ENCODE assay signal across 8 cellular contexts in the genomic region with DNA sequence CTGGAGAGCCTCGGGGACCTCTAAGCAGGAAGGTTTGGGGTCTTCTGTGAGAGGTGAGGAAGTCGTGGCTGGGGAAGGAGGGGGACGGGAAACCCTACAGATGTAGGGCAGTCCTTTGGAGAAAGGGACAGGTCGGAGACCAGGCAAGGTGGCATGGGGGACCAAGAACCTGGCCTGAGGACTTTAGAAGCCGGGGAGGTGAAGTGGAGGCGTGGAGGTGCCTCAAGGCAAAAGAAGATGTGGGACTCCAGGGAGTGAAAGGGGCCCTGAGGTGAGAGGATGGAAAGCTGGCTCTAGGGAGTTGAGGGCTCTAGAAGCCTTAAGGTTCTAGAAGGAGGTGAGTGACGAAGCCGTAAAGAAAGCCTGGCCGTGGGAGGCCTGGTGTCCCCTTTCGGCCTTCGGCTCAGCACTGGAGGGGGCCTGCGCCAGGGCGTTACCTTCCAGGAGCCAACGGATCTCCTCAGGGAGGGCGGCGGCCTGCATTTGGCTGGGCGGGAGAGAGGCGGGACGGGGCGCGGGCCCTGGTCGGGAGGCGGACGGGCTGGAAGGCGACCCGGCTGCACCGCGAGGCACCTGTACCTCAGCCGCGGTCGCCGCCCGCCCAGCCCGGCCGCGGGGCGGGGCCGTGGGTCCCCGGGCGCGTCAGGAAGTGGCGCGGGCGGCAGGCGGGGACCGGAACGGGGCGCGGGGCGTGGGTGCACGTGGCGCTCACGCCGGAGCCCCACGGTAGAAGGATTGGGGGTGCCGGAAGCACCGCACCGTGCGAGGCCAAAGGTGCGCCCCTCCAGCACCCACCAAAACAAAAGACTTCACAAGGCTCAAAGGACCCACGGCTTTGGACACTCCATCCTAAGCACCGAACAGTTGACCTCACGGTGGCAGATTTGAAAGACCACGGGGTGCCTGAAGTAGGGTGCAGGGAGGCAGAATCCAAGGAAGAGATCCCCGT. TPM values are rescaled to one million over a fixed set of nuclear protein-coding genes. Genes with fewer than 3 reads are reported as not detected.
DNase-seq lines count a peak whose midpoint lies in the region; ATAC-seq and TF ChIP-seq lines count a peak whose summit lies in the region.

A gene (minus strand): TSS at position 577 of the 949 bp plus-strand sequence.

- no peaks in the 10 kb centered on the region for H3K36me3 ChIP-seq in CD4-positive, alpha-beta memory T cell (ENCODE audit: insufficient read depth, low read length)
- H3K36me3 ChIP-seq in HCT116 (ENCODE audit: control insufficient read depth in 1 of 2, insufficient read depth in 2 of 2, low read length in 2 of 2) (no peaks in the 10 kb centered on the region), sigmoid colon (no peaks in the 10 kb centered on the region)

- CTCF ChIA-PET in CD4-positive, alpha-beta memory T cell (lab: Charles Lee; ENCODE audit: partially characterized antibody): interaction anchor here (1.9 to 2.2 kb wide), 2 partner anchors 10 to 78 kb away, joined by 4 to 8 read pairs; no protein-coding TSS in a partner anchor
- CTCF ChIA-PET in HCT116 (lab: Charles Lee): no interaction called here

- intact Hi-C loops in CD4-positive, alpha-beta memory T cell (cut with micrococcal nuclease): loop anchor here (1.0 to 10.0 kb wide), 3 partner anchors 10 to 1245 kb away; a partner anchor contains a TSS
- intact Hi-C loops in HCT116 (cut with micrococcal nuclease): no loop called here
- intact Hi-C loops in sigmoid colon (cut with DNase I): no loop called here

- H3K9me3 Mint-ChIP-seq in CD4-positive, alpha-beta memory T cell: peaks cover 0 to 3% (median 0%) of the 10 kb centered on the region in 8 donors

- no TSS peak for BruUV-seq in HCT116 (replicated peaks; lab: Mats Ljungman, UMichigan)

- H2AFZ ChIP-seq in HCT116 (ENCODE audit: low read depth, low read length, poor library complexity, severe bottlenecking): no peak within 1 kb of the TSS

- H3K9me2 ChIP-seq in HCT116 (ENCODE audit: insufficient read depth): no peaks in the 10 kb centered on the region

- H3K27ac ChIP-seq in CD4-positive, alpha-beta memory T cell (ENCODE audit: low read depth, low read length): peak within 1 kb of the TSS; percentile 89
- H3K27ac ChIP-seq in HCT116 (ENCODE audit: low read depth, low read length) (no peak within 1 kb of the TSS; the same call in 1 of the 2 replicates), sigmoid colon (no peak within 1 kb of the TSS)

- 13 to 15% methylated on average over 65 of the region's 65 CpGs for WGBS in sigmoid colon, 2 donors

- peaks cover 0 to 13% of the 10 kb centered on the region in 2 donors for H3K36me3 Mint-ChIP-seq in CD4-positive, alpha-beta memory T cell

- no peak for TF ChIP-seq RAD21 in HCT116 (IDR thresholded peaks at IDR 0.05; ENCODE audit: low read depth)

- RAD21 ChIA-PET in HCT116 (lab: Charles Lee; ENCODE audit: low non-redundant PET in 1 of 2, low total read pairs in 2 of 2, uncharacterized antibody in 2 of 2, unreplicated experiment in 2 of 2): no interaction called here

- H3K9ac ChIP-seq in HCT116 (ENCODE audit: low read length): peak within 1 kb of the TSS; percentile 52

- no peaks in the 10 kb centered on the region for H3K9me3 ChIP-seq in CD4-positive, alpha-beta memory T cell (ENCODE audit: control insufficient read depth in 1 of 2, low read length in 2 of 2)
- no peaks in the 10 kb centered on the region for H3K9me3 ChIP-seq in HCT116 (ENCODE audit: control insufficient read depth in 1 of 2, insufficient read depth in 1 of 2, low read depth in 1 of 2, low read length in 2 of 2)
- no peaks in the 10 kb centered on the region for H3K9me3 ChIP-seq in sigmoid colon

- peaks cover 69% of the 10 kb centered on the region for H3K4me1 ChIP-seq in CD4-positive, alpha-beta memory T cell (ENCODE audit: insufficient read depth, low read length)
- H3K4me1 ChIP-seq in HCT116 (ENCODE audit: control insufficient read depth in 1 of 2, insufficient read depth in 2 of 2, low read length in 2 of 2): peaks cover 0 to 26% of the 10 kb centered on the region in 2 experiments; a peak in 2 of 4 replicates
- H3K4me1 ChIP-seq in sigmoid colon: peaks cover 0 to 8% (median 3%) of the 10 kb centered on the region in 4 donors

- TF ChIP-seq POLR2A in HCT116 (IDR thresholded peaks at IDR 0.05; ENCODE audit: borderline replicate concordance, extremely low read depth, insufficient read depth, insufficient read length) (no peak), sigmoid colon (IDR thresholded peaks at IDR 0.05) (no peak)

- peak within 1 kb of the TSS; percentile 95 to 99 (median 97) for H3K27ac Mint-ChIP-seq in CD4-positive, alpha-beta memory T cell

- peak within 1 kb of the TSS; percentile 68 for H3K4me2 ChIP-seq in HCT116 (ENCODE audit: low read length)

- H3K79me2 ChIP-seq in HCT116 (ENCODE audit: insufficient read depth, low read length): no peaks in the 10 kb centered on the region

- no peaks in the 10 kb centered on the region for H3K27me3 Mint-ChIP-seq in CD4-positive, alpha-beta memory T cell

- TF ChIP-seq EP300 in sigmoid colon (IDR thresholded peaks at IDR 0.05): no peak

- POLR2A ChIA-PET in CD4-positive, alpha-beta memory T cell (lab: Charles Lee; ENCODE audit: partially characterized antibody): interaction anchor here (0.8 to 5.0 kb wide), 5 partner anchors 11 to 78 kb away, joined by 3 to 93 read pairs (median 24); no protein-coding TSS in a partner anchor
- POLR2A ChIA-PET in HCT116 (lab: Charles Lee): no interaction called here

- peak within 1 kb of the TSS; percentile 90 to 97 for H3K4me3 ChIP-seq in CD4-positive, alpha-beta memory T cell (ENCODE audit: low read length in 2 of 2)
- H3K4me3 ChIP-seq in HCT116 (replicated peaks in 1 of 2; ENCODE audit: low read depth in 1 of 2, low read length in 2 of 2) (peak within 1 kb of the TSS; percentile 29 to 51), sigmoid colon (peak within 1 kb of the TSS in 3 of 4 donors; percentile 8 to 26 (median 11))

- TF ChIP-seq CTCF in HCT116 (IDR thresholded peaks at IDR 0.05 in 2 of 3, conservative IDR thresholded peaks at IDR 0.05 in 1 of 3; ENCODE audit: borderline replicate concordance in 1 of 3, insufficient read depth in 1 of 3, low read depth in 2 of 3, low read length in 2 of 3) (no peak), sigmoid colon (IDR thresholded peaks at IDR 0.05) (no peak)

- ATAC-seq in HCT116: peak; percentile 77
- peak; percentile 63 to 68 for ATAC-seq in activated CD4-positive, CD25-positive, alpha-beta regulatory T cell treated with anti-CD3 and anti-CD28 coated beads, Interleukin-2, amount 50 U/mL, for 24 hours

- DNase-seq in CD4-positive, alpha-beta memory T cell: peak; percentile 68 to 76 (median 71)
- DNase-seq in HCT116 (ENCODE audit: low read depth, low spot score) (no peak), sigmoid colon (no peak), medulla oblongata (ENCODE audit: extremely low spot score) (no peak), NCI-H1436 treated with DMSO at 0.1 percent for 48 hours (lab: John Stamatoyannopoulos, UW) (no peak), NCI-H2227 treated with DMSO at 0.1 percent for 48 hours (lab: John Stamatoyannopoulos, UW) (no peak)
- DNase-seq in effector CD4-positive, alpha-beta T cell: peak; percentile 53

- H4K20me1 ChIP-seq in HCT116 (ENCODE audit: insufficient read depth): no peaks in the 10 kb centered on the region

- H3K4me1 Mint-ChIP-seq in CD4-positive, alpha-beta memory T cell: peaks cover 62 to 97% (median 77%) of the 10 kb centered on the region in 4 donors

- peak within 1 kb of the TSS; percentile 91 to 99 (median 97) for H3K4me3 Mint-ChIP-seq in CD4-positive, alpha-beta memory T cell

- H3K27me3 ChIP-seq in CD4-positive, alpha-beta memory T cell (ENCODE audit: insufficient read depth, low read length): no peaks in the 10 kb centered on the region
- H3K27me3 ChIP-seq in HCT116 (ENCODE audit: insufficient read depth, low read length): no peaks in the 10 kb centered on the region
- peaks cover 5 to 44% (median 22%) of the 10 kb centered on the region in 3 donors for H3K27me3 ChIP-seq in sigmoid colon

TF ChIP-seq in HCT116, 20 proteins besides CTCF, POLR2A, EP300 and RAD21:
- TF ChIP-seq ZNF274 (IDR thresholded peaks at IDR 0.05; ENCODE audit: low read depth, low read length): no peak
- no peak for TF ChIP-seq ELF1 (IDR thresholded peaks at IDR 0.05; ENCODE audit: borderline replicate concordance, low read depth)
- TF ChIP-seq TCF7L2 (IDR thresholded peaks at IDR 0.05; ENCODE audit: borderline replicate concordance, extremely low read depth, insufficient read depth, insufficient read length): no peak
- no peak for TF ChIP-seq YY1 (IDR thresholded peaks at IDR 0.05; ENCODE audit: extremely low read depth, insufficient replicate concordance, low read depth, low read length)
- no peak for TF ChIP-seq CBX3 (IDR thresholded peaks at IDR 0.05; ENCODE audit: low read depth)
- TF ChIP-seq EGR1 (IDR thresholded peaks at IDR 0.05; ENCODE audit: low read depth): no peak
- no peak for TF ChIP-seq SIN3A (IDR thresholded peaks at IDR 0.05; ENCODE audit: low read depth)
- peak; percentile 48 for TF ChIP-seq POLR2AphosphoS5 (IDR thresholded peaks at IDR 0.05; ENCODE audit: low read depth, low read length)
- TF ChIP-seq, protein P1, sequence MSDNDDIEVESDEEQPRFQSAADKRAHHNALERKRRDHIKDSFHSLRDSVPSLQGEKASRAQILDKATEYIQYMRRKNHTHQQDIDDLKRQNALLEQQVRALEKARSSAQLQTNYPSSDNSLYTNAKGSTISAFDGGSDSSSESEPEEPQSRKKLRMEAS (IDR thresholded peaks at IDR 0.05): peak; percentile 81
- TF ChIP-seq EZH2phosphoT487 (IDR thresholded peaks at IDR 0.05; ENCODE audit: borderline replicate concordance): no peak
- no peak for TF ChIP-seq SRF (IDR thresholded peaks at IDR 0.05; ENCODE audit: low read depth)
- no peak for TF ChIP-seq FOSL1 (IDR thresholded peaks at IDR 0.05; ENCODE audit: low read depth)
- TF ChIP-seq SP1 (IDR thresholded peaks at IDR 0.05; ENCODE audit: low read depth): no peak

RNA-seq across cellular contexts. Expression of the gene that starts here (rescaled TPM):
- total RNA-seq in CD4-positive, alpha-beta memory T cell: 10 to 100 TPM; 83.4 to 88.7 TPM
- 100 to 1,000 TPM; 242 to 336 TPM for polyA plus RNA-seq in CD4-positive, alpha-beta memory T cell
- 12.4 TPM for total RNA-seq in HCT116 (2021; ENCODE audit: unreplicated experiment)
- polyA plus RNA-seq in HCT116 (2012): 12.0 and 16.1 TPM in 2 replicates
- 1 to 10 TPM in 1 of 4 donors, under 1 TPM in 2, not detected in 1; 0.36 to 1.2 (median 0.41) TPM for total RNA-seq in sigmoid colon
- 10 to 100 TPM in 1 of 3 donors, 1 to 10 TPM in 2; 1.6 to 10.3 (median 1.8) TPM for polyA plus RNA-seq in sigmoid colon

Comparison
In these comparisons a context has a peak if more than half of its experiments do, and no peak if none do; other contexts are left out.
1. RNA of the gene that starts here (polyA plus RNA-seq): 242 to 336 TPM in CD4-positive, alpha-beta memory T cell; 1.6 to 10.3 TPM in sigmoid colon; every median in the first group is over 10 times any median in the second.
2. DNase-seq: peak in CD4-positive, alpha-beta memory T cell (5 of 5) and effector CD4-positive, alpha-beta T cell (single experiment); none in HCT116 (single experiment), sigmoid colon (single experiment), medulla oblongata (single experiment), NCI-H1436 treated with DMSO at 0.1 percent for 48 hours (single experiment) and NCI-H2227 treated with DMSO at 0.1 percent for 48 hours (single experiment).
3. H3K4me3 ChIP-seq: peak in every context shown above with its lines; median percentile 94 in CD4-positive, alpha-beta memory T cell; 40 in HCT116; 11 in sigmoid colon.